In the genomic region with DNA sequence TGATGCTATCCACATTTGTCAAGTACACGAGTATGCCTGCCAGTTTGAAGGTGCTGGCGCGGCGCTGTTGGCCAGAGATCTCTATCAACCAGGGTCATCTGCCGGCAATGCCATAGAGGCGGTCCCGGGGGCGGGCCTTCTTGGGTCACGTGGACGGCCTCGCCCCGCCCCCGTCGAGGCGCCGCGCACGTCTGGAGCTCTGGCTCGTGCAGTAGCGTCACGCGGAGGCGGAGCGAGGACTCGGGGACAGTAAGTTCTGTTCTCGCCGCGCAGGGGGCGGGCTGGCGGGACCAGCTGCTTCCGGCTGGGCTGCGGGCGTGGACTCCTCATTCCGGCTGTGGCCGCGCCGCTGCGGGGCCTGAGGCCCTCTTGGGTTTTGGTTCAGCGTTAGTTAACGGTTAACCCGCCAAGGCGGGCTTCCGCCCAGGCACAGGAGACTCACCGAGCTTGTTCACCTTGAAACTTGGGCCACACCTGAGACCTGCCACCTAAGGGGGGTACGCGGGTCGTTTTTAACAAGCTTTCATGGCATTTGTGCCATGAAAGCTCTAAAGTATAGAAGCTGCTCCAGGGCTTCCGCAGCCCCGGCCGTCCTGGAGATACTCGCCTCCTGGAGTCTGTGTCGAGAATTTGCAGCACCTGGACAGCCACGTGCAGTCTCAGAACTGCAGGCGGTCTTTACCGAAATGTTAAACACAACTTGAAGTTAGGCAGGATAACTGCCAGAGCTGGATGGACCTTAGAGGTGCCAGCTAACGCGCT, we compare ENCODE assay signal across 1 cellular context.
TF ChIP-seq lines count a peak whose summit lies in the region.

RFESD (plus strand) TSS at position 209 of the 762 bp plus-strand sequence. CDS start 5,495 bp downstream, outside the sequence.

TF ChIP-seq in K562, 482 proteins besides CTCF, POLR2A, EP300 and RAD21 (continued from another document and continues in another):
- TF ChIP-seq, protein P1, sequence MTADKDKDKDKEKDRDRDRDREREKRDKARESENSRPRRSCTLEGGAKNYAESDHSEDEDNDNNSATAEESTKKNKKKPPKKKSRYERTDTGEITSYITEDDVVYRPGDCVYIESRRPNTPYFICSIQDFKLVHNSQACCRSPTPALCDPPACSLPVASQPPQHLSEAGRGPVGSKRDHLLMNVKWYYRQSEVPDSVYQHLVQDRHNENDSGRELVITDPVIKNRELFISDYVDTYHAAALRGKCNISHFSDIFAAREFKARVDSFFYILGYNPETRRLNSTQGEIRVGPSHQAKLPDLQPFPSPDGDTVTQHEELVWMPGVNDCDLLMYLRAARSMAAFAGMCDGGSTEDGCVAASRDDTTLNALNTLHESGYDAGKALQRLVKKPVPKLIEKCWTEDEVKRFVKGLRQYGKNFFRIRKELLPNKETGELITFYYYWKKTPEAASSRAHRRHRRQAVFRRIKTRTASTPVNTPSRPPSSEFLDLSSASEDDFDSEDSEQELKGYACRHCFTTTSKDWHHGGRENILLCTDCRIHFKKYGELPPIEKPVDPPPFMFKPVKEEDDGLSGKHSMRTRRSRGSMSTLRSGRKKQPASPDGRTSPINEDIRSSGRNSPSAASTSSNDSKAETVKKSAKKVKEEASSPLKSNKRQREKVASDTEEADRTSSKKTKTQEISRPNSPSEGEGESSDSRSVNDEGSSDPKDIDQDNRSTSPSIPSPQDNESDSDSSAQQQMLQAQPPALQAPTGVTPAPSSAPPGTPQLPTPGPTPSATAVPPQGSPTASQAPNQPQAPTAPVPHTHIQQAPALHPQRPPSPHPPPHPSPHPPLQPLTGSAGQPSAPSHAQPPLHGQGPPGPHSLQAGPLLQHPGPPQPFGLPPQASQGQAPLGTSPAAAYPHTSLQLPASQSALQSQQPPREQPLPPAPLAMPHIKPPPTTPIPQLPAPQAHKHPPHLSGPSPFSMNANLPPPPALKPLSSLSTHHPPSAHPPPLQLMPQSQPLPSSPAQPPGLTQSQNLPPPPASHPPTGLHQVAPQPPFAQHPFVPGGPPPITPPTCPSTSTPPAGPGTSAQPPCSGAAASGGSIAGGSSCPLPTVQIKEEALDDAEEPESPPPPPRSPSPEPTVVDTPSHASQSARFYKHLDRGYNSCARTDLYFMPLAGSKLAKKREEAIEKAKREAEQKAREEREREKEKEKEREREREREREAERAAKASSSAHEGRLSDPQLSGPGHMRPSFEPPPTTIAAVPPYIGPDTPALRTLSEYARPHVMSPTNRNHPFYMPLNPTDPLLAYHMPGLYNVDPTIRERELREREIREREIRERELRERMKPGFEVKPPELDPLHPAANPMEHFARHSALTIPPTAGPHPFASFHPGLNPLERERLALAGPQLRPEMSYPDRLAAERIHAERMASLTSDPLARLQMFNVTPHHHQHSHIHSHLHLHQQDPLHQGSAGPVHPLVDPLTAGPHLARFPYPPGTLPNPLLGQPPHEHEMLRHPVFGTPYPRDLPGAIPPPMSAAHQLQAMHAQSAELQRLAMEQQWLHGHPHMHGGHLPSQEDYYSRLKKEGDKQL (CRISPR knock-in tag; IDR thresholded peaks at IDR 0.05; ENCODE audit: borderline replicate concordance): no peak
- TF ChIP-seq NR3C1 (CRISPR knock-in tag; IDR thresholded peaks at IDR 0.05) (no peak), FOXM1 (IDR thresholded peaks at IDR 0.05; ENCODE audit: low read depth) (0 out of 2 replicates have a peak, but pooled peaks have one; percentile 6), FOXM1 (CRISPR knock-in tag; IDR thresholded peaks at IDR 0.05; ENCODE audit: low read depth) (no peak), NEUROD1 (IDR thresholded peaks at IDR 0.05; ENCODE audit: borderline replicate concordance, low read depth, low read length, partially characterized antibody) (peak; percentile 63), ZNF561 (CRISPR knock-in tag; conservative IDR thresholded peaks at IDR 0.05) (no peak), ATF7 (IDR thresholded peaks at IDR 0.05) (peak; percentile 90), NFRKB (IDR thresholded peaks at IDR 0.05; ENCODE audit: low read depth) (peak; percentile 64; the same call in 1 of the 2 replicates), ZNF444 (CRISPR knock-in tag; IDR thresholded peaks at IDR 0.05) (no peak), KDM4B (IDR thresholded peaks at IDR 0.05; ENCODE audit: borderline replicate concordance in 2 of 2, low read depth in 1 of 2) (no peak), MECOM (CRISPR knock-in tag; IDR thresholded peaks at IDR 0.05) (no peak), ZNF175 (CRISPR knock-in tag; IDR thresholded peaks at IDR 0.05; ENCODE audit: low read depth) (no peak), MLX (CRISPR knock-in tag; conservative IDR thresholded peaks at IDR 0.05) (no peak), ETV6 (IDR thresholded peaks at IDR 0.05; ENCODE audit: borderline replicate concordance in 1 of 2, low read depth in 2 of 2, low read length in 1 of 2) (peak in 1 of 2 experiments; percentile 54; a peak in 1 of 4 replicates), ETV6 (CRISPR knock-in tag; IDR thresholded peaks at IDR 0.05; ENCODE audit: borderline replicate concordance) (no peak), ZZZ3 (IDR thresholded peaks at IDR 0.05) (no peak), SAFB2 (IDR thresholded peaks at IDR 0.05; ENCODE audit: borderline replicate concordance, low read depth, low read length, severe bottlenecking) (no peak), ZNF699 (CRISPR knock-in tag; IDR thresholded peaks at IDR 0.05; ENCODE audit: insufficient replicate concordance) (no peak), GABPB1 (CRISPR knock-in tag; IDR thresholded peaks at IDR 0.05) (peak; percentile 95), TBL1XR1 (IDR thresholded peaks at IDR 0.05; ENCODE audit: low read length in 2 of 2) (peak; percentile 36 to 69; a peak in 3 of 4 replicates), PHB2 (IDR thresholded peaks at IDR 0.05; ENCODE audit: low read depth) (no peak), KDM1A (IDR thresholded peaks at IDR 0.05) (no peak), TAF9B (IDR thresholded peaks at IDR 0.05; ENCODE audit: partially characterized antibody) (peak; percentile 93), SLC30A9 (CRISPR knock-in tag; IDR thresholded peaks at IDR 0.05) (no peak), ZNF124 (CRISPR knock-in tag; IDR thresholded peaks at IDR 0.05) (no peak), DMBX1 (CRISPR knock-in tag; IDR thresholded peaks at IDR 0.05; ENCODE audit: borderline replicate concordance) (no peak), SRSF1 (IDR thresholded peaks at IDR 0.05; ENCODE audit: low read depth, low read length) (no peak), ZNF324 (CRISPR knock-in tag; IDR thresholded peaks at IDR 0.05) (no peak), ZNF407 (IDR thresholded peaks at IDR 0.05; ENCODE audit: low read depth) (no peak), ZSCAN29 (IDR thresholded peaks at IDR 0.05) (no peak), NFIC (IDR thresholded peaks at IDR 0.05) (no peak; the same call in 1 of the 2 replicates), NRF1 (conservative IDR thresholded peaks at IDR 0.05 in 1 of 2, IDR thresholded peaks at IDR 0.05 in 1 of 2) (peak; percentile 93 to 94), ZNF668 (CRISPR knock-in tag; IDR thresholded peaks at IDR 0.05) (no peak), CBFB (CRISPR knock-in tag; IDR thresholded peaks at IDR 0.05) (no peak), CBX5 (IDR thresholded peaks at IDR 0.05; ENCODE audit: borderline replicate concordance, low read depth) (no peak)
- TF ChIP-seq, protein P2, sequence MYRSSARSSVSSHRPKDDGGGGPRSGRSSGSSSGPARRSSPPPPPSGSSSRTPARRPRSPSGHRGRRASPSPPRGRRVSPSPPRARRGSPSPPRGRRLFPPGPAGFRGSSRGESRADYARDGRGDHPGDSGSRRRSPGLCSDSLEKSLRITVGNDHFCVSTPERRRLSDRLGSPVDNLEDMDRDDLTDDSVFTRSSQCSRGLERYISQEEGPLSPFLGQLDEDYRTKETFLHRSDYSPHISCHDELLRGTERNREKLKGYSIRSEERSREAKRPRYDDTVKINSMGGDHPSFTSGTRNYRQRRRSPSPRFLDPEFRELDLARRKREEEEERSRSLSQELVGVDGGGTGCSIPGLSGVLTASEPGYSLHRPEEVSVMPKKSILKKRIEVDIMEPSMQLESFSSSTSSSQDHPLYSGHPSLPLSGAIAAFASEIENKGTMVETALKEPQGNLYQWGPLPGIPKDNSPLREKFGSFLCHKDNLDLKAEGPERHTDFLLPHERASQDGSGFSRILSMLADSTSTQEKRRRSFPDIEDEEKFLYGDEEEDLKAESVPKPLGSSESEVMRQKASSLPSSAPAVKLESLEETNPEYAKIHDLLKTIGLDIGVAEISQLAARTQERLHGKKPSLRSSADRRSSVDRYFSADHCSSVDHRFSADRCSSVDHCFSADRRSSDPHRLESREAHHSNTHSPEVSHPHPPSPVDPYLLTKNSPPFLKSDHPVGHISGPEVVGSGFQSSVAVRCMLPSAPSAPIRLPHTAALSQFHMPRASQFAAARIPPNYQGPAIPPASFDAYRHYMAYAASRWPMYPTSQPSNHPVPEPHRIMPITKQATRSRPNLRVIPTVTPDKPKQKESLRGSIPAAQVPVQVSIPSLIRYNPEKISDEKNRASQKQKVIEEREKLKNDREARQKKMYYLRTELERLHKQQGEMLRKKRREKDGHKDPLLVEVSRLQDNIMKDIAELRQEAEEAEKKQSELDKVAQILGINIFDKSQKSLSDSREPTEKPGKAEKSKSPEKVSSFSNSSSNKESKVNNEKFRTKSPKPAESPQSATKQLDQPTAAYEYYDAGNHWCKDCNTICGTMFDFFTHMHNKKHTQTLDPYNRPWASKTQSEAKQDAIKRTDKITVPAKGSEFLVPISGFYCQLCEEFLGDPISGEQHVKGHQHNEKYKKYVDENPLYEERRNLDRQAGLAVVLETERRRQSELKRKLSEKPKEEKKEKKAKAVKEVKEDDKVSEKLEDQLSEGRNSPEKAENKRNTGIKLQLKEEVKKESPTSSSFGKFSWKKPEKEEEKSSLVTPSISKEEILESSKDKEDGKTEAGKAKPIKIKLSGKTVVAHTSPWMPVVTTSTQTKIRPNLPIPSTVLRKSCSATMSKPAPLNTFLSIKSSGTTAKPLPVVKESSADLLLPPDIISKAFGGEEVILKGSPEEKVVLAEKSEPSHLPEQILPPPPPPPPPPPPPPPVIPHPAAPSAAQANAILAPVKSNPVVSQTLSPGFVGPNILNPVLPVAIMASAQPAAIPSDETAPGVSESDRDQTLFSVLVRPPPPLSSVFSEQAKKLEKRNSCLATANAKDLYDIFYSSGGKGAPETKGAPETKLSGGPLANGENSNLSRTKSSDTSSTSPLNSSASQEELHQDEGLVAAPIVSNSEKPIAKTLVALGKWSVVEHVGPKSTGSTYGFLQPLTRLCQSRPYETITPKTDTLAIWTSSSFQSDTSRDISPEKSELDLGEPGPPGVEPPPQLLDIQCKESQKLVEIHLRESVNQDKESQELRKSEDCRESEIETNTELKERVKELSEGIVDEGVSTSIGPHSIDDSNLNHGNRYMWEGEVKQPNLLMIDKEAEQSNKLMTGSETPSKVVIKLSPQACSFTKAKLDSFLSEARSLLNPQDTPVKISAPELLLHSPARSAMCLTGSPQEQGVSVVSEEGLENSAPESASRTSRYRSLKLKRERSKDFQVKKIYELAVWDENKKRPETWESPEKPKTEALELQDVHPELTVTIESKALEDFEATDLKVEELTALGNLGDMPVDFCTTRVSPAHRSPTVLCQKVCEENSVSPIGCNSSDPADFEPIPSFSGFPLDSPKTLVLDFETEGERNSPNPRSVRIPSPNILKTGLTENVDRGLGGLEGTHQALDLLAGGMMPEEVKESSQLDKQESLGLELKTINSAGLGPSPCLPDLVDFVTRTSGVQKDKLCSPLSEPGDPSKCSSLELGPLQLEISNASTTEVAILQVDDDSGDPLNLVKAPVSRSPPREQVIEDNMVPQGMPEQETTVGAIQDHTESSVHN (IDR thresholded peaks at IDR 0.05; ENCODE audit: borderline replicate concordance in 1 of 2, low read depth in 1 of 2): peak in 1 of 2 experiments; percentile 36; a peak in 1 of 4 replicates
